In genomic region chr17:56834380-56835258, GRCh38 we compare ENCODE assay signal across 7 cellular contexts. TPM values are rescaled to one million over a fixed set of nuclear protein-coding genes. Genes with fewer than 3 reads are reported as not detected.
A peak's percentile ranks its signal among the peaks of the same experiment; 100 is the strongest.
DNase-seq lines count a peak whose midpoint lies in the region; ATAC-seq and TF ChIP-seq lines count a peak whose summit lies in the region.

No MANE protein-coding gene starts in this region.

- H3K27ac ChIP-seq in endodermal cell (ENCODE audit: low read depth, low read length), result no peak overlapping the region
- peak overlapping the region; percentile 36 for H3K27ac ChIP-seq in muscle layer of duodenum (ENCODE audit: low read length)

- peak overlapping the region; percentile 22 for H3K9ac ChIP-seq in endodermal cell (ENCODE audit: extremely low read depth, low read length, poor library complexity, severe bottlenecking)

- H3K36me3 ChIP-seq in endodermal cell (ENCODE audit: control insufficient read depth, insufficient read depth, low read length) (no peaks in the 10 kb centered on the region), muscle layer of duodenum (ENCODE audit: control insufficient read depth in 1 of 2, insufficient read depth in 2 of 2, low read length in 2 of 2) (no peaks in the 10 kb centered on the region)

- H3K4me3 Mint-ChIP-seq in endodermal cell, result peak overlapping the region; percentile 69

- peak; percentile 49 for TF ChIP-seq CTCF in endodermal cell (conservative IDR thresholded peaks at IDR 0.05)

- H3K27me3 ChIP-seq in endodermal cell (ENCODE audit: control insufficient read depth, insufficient read depth, low read length, poor library complexity, severe bottlenecking), result peaks cover 29% of the 10 kb centered on the region
- H3K27me3 ChIP-seq in muscle layer of duodenum (ENCODE audit: low read depth, low read length), result no peaks in the 10 kb centered on the region

- no peaks in the 10 kb centered on the region for H3K9me3 Mint-ChIP-seq in endodermal cell

- peak overlapping the region; percentile 80 for H3K4me3 ChIP-seq in endodermal cell (ENCODE audit: low read length)
- peak overlapping the region; percentile 64 to 86 for H3K4me3 ChIP-seq in muscle layer of duodenum (ENCODE audit: low read depth in 1 of 2, low read length in 2 of 2)

- DNase-seq in NCI-H460 (ENCODE audit: extremely low read depth, low read depth) (peak; percentile 23), endodermal cell (peak; percentile 90)
- peak; percentile 33 to 53 (median 51) for DNase-seq in activated CD8-positive, alpha-beta memory T cell treated with anti-CD3 and anti-CD28 coated beads for 48 hours (ENCODE audit: low read depth in 2 of 3, low spot score in 2 of 3)
- peak; percentile 32 to 67 for DNase-seq in stimulated activated CD8-positive, alpha-beta memory T cell treated with anti-CD3 and anti-CD28 coated beads, Interleukin-7, amount 100 ng/mL, for 4 hours (ENCODE audit: low read depth in 2 of 2)

- H3K4me1 Mint-ChIP-seq in endodermal cell, result peaks cover 15% of the 10 kb centered on the region

- WGBS in endodermal cell (ENCODE audit: insufficient coverage in 1 of 2, insufficient read length in 1 of 2), 2 experiments, result 6 to 9% methylated on average over 44 to 81 of the region's 81 CpGs

- H3K4me1 ChIP-seq in endodermal cell (ENCODE audit: control insufficient read depth, insufficient read depth, low read length) (no peaks in the 10 kb centered on the region), muscle layer of duodenum (ENCODE audit: control insufficient read depth in 1 of 2, insufficient read depth in 2 of 2, low read length in 2 of 2) (peaks cover 6 to 50% of the 10 kb centered on the region in 2 donors)

- peak; percentile 3 for ATAC-seq in GM18858 (IDR thresholded peaks at IDR 0.05; ENCODE audit: unreplicated experiment)
- ATAC-seq in HG02973 (IDR thresholded peaks at IDR 0.05; ENCODE audit: unreplicated experiment), result peak; percentile 33

- H3K27ac Mint-ChIP-seq in endodermal cell, result no peak overlapping the region

- H3K36me3 Mint-ChIP-seq in endodermal cell (ENCODE audit: low read depth), result peaks cover 4% of the 10 kb centered on the region

- H3K9me3 ChIP-seq in endodermal cell (ENCODE audit: control insufficient read depth, low read length) (no peaks in the 10 kb centered on the region), muscle layer of duodenum (ENCODE audit: control insufficient read depth in 1 of 2, low read length in 2 of 2) (no peaks in the 10 kb centered on the region)

- H3K27me3 Mint-ChIP-seq in endodermal cell (ENCODE audit: insufficient read depth), result peaks cover 34% of the 10 kb centered on the region

RNA-seq across cellular contexts. Expression of gene DGKE, which starts 0.7 kb away (rescaled TPM):
- total RNA-seq in NCI-H460 (2014; rRNA removed; shearing (Covaris generic)), result 9.1 and 9.8 TPM in 2 replicates
- polyA plus RNA-seq in NCI-H460 (2014; cell fraction: nucleus; rRNA removed), result 13.7 and 17.9 TPM in 2 replicates
- 1 to 10 TPM; 3.5 to 7.1 TPM for total RNA-seq in endodermal cell
- 2.6 TPM for polyA plus RNA-seq in endodermal cell (2013, experiment 1 of 2)
- 2.6 TPM for polyA plus RNA-seq in endodermal cell (2013, experiment 2 of 2)

RNA-seq across cellular contexts. Expression of gene C17orf67, which starts 0.9 kb away (rescaled TPM):
- 0.32 and 0.50 TPM in 2 replicates for total RNA-seq in NCI-H460 (2014; rRNA removed; shearing (Covaris generic))
- 0.51 and 1.5 TPM in 2 replicates for polyA plus RNA-seq in NCI-H460 (2014; cell fraction: nucleus; rRNA removed)
- 1 to 10 TPM; 1.2 to 1.5 TPM for total RNA-seq in endodermal cell
- polyA plus RNA-seq in endodermal cell (2013, experiment 1 of 2), result 1.5 TPM
- 0.95 TPM for polyA plus RNA-seq in endodermal cell (2013, experiment 2 of 2)

Comparison
In these comparisons a context has a peak if more than half of its experiments do, and no peak if none do; other contexts are left out.
1. DNase-seq: peak in every context shown above with its lines; median percentile 90 in endodermal cell; 51 in activated CD8-positive, alpha-beta memory T cell treated with anti-CD3 and anti-CD28 coated beads for 48 hours; 50 in stimulated activated CD8-positive, alpha-beta memory T cell treated with anti-CD3 and anti-CD28 coated beads, Interleukin-7, amount 100 ng/mL, for 4 hours; 23 in NCI-H460.